Comparison of ENCODE assay signal across 1 cellular context in genomic region chr10:4353059-4353655, GRCh38.
TF ChIP-seq lines count a peak whose summit lies in the region.

No MANE protein-coding gene starts in this region.

TF ChIP-seq in HCT116, 20 proteins besides CTCF, POLR2A, EP300 and RAD21 (continued from another document):
- TF ChIP-seq REST (IDR thresholded peaks at IDR 0.05; ENCODE audit: low read depth) (no peak), ZNF274 (IDR thresholded peaks at IDR 0.05; ENCODE audit: low read depth, low read length) (no peak)
